Comparison of ENCODE assay signal across 8 cellular contexts in the genomic region with DNA sequence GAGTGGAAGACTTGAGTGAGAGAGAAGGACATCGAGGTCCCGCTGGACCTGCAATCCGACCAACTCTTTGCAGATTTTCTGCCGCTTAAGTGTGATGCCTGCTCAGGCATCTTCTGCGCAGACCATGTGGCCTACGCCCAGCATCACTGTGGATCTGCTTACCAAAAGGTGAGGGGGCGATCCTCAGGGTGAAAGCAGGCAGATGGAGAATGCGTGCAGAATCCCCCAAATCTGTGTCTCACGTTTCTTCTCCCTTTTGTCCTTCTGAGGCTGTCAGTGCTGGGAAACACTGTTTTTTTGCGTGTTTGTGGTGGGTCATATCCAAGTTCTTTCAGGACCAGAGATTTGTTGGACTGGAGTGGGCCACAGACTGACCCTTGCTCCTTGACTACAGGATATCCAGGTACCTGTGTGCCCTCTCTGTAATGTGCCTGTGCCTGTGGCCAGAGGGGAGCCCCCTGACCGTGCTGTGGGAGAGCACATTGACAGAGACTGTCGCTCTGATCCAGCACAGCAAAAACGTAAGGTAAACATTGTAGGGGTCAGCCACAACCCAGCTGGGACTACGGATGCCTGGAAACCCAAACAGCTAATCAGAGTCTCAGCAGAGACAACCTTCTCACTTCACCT. TPM values are rescaled to one million over a fixed set of nuclear protein-coding genes. Genes with fewer than 3 reads are reported as not detected.
DNase-seq lines count a peak whose midpoint lies in the region; ATAC-seq and TF ChIP-seq lines count a peak whose summit lies in the region.

No MANE protein-coding gene starts in this region.

- H3K4me3 ChIP-seq in GM23248 = peak overlapping the region; percentile 78
- H3K4me3 ChIP-seq in right cardiac atrium (ENCODE audit: low read length) = peak overlapping the region; percentile 59
- peak overlapping the region; percentile 74 to 94 (median 80) for H3K4me3 ChIP-seq in skeletal muscle tissue (ENCODE audit: low read length in 3 of 3)

- H3K36me3 ChIP-seq in GM23248 (ENCODE audit: low read depth) (no peaks in the 10 kb centered on the region), skeletal muscle tissue (ENCODE audit: control insufficient read depth in 3 of 3, insufficient read depth in 3 of 3, low read length in 3 of 3) (peaks cover 36 to 39% (median 38%) of the 10 kb centered on the region in 3 donors)

- H3K4me1 Mint-ChIP-seq in activated CD8-positive, alpha-beta T cell treated with anti-CD3 and anti-CD28 coated beads for 36 hours (ENCODE audit: low read depth) = peaks cover 44% of the 10 kb centered on the region

- peak overlapping the region; percentile 69 for H3K27ac ChIP-seq in GM23248
- H3K27ac ChIP-seq in right cardiac atrium (ENCODE audit: low read length) = peak overlapping the region; percentile 82
- peak overlapping the region; percentile 78 for H3K27ac ChIP-seq in skeletal muscle tissue (ENCODE audit: low read depth, low read length)

- in situ Hi-C loops in GM23248 (cut with MboI) = no loop called here

- intact Hi-C loops in activated CD8-positive, alpha-beta T cell treated with anti-CD3 and anti-CD28 coated beads for 36 hours (cut with micrococcal nuclease) = loop anchor here (5.0 kb wide), 1 partner anchor 35 kb away; a partner anchor contains a TSS
- intact Hi-C loops in right cardiac atrium (cut with DNase I) = loop anchor here in 1 of 4 donors (5.0 kb wide), 1 partner anchor 35 kb away; a partner anchor contains a TSS

- no peaks in the 10 kb centered on the region for H3K9me2 ChIP-seq in GM23248 (ENCODE audit: insufficient read depth)

- H3K4me2 ChIP-seq in GM23248 (ENCODE audit: unreplicated experiment) = peak overlapping the region; percentile 93

- peaks cover 7% of the 10 kb centered on the region for H3K9me3 Mint-ChIP-seq in activated CD8-positive, alpha-beta T cell treated with anti-CD3 and anti-CD28 coated beads for 36 hours

- H3K27me3 ChIP-seq in GM23248 (replicated peaks; ENCODE audit: insufficient read depth) (no peaks in the 10 kb centered on the region), right cardiac atrium (ENCODE audit: control insufficient read depth, insufficient read depth) (no peaks in the 10 kb centered on the region), skeletal muscle tissue (ENCODE audit: control insufficient read depth in 3 of 3, insufficient read depth in 3 of 3, low read length in 3 of 3) (no peaks in the 10 kb centered on the region)

- POLR2A ChIA-PET in activated CD8-positive, alpha-beta T cell treated with anti-CD3 and anti-CD28 coated beads for 36 hours (lab: Charles Lee) = interaction anchor here (0.6 to 4.1 kb wide), 6 partner anchors 12 to 48 kb away, joined by 3 to 31 read pairs (median 14); a partner anchor contains a TSS
- POLR2A ChIA-PET in GM10248 (lab: Yijun Ruan, JAX) = interaction anchor here (1.0 to 3.1 kb wide), 2 partner anchors 9 to 47 kb away, joined by 3 to 16 read pairs; a partner anchor contains a TSS

- H2AFZ ChIP-seq in GM23248 = peak overlapping the region; percentile 88

- H4K20me1 ChIP-seq in GM23248 (ENCODE audit: insufficient read depth) = no peaks in the 10 kb centered on the region

- ATAC-seq in activated CD8-positive, alpha-beta T cell treated with anti-CD3 and anti-CD28 coated beads for 36 hours = no peak
- no peak for ATAC-seq in right cardiac atrium
- no peak for ATAC-seq in GM21786 (IDR thresholded peaks at IDR 0.05; ENCODE audit: unreplicated experiment)

- H3K36me3 Mint-ChIP-seq in activated CD8-positive, alpha-beta T cell treated with anti-CD3 and anti-CD28 coated beads for 36 hours (ENCODE audit: low read depth) = peaks cover 31% of the 10 kb centered on the region

- H3K27me3 Mint-ChIP-seq in activated CD8-positive, alpha-beta T cell treated with anti-CD3 and anti-CD28 coated beads for 36 hours = no peaks in the 10 kb centered on the region

- H3K9me3 ChIP-seq in GM23248 (ENCODE audit: low read depth) (no peaks in the 10 kb centered on the region), right cardiac atrium (ENCODE audit: control insufficient read depth, low read length) (no peaks in the 10 kb centered on the region), skeletal muscle tissue (ENCODE audit: control insufficient read depth in 3 of 3, low read length in 3 of 3) (no peaks in the 10 kb centered on the region)

- H3K9ac ChIP-seq in GM23248 (peak overlapping the region; percentile 77), skeletal muscle tissue (ENCODE audit: low read depth in 1 of 3, low read length in 3 of 3) (peak overlapping the region; percentile 13 to 71 (median 63))

- H3F3A ChIP-seq in GM23248 (ENCODE audit: insufficient read depth) = peaks cover 17% of the 10 kb centered on the region

- H3K27ac Mint-ChIP-seq in activated CD8-positive, alpha-beta T cell treated with anti-CD3 and anti-CD28 coated beads for 36 hours = peak overlapping the region; percentile 80

- no peak for DNase-seq in GM23248
- no peak for DNase-seq in activated CD8-positive, alpha-beta T cell treated with anti-CD3 and anti-CD28 coated beads for 36 hours
- DNase-seq in right cardiac atrium = no peak
- DNase-seq in activated effector memory CD4-positive, alpha-beta T cell treated with anti-CD3 and anti-CD28 coated beads, Interleukin-2, amount 50 U/mL, for 16 hours = no peak
- DNase-seq in midbrain (lab: John Stamatoyannopoulos, UW) = no peak
- DNase-seq in GM10248 (ENCODE audit: extremely low spot score) = no peak

- 11 to 14% methylated on average over 14 of the region's 14 CpGs for WGBS in GM23248 (ENCODE audit: low coverage in 1 of 2, low lambda C conversion rate in 2 of 2, missing lambda C conversion rate in 2 of 2), 2 experiments
- 18% methylated on average over 14 of the region's 14 CpGs for WGBS in right cardiac atrium

- H3K4me1 ChIP-seq in GM23248 (ENCODE audit: insufficient read depth) (peaks cover 11% of the 10 kb centered on the region; the same call in 1 of the 2 replicates), right cardiac atrium (ENCODE audit: control insufficient read depth, insufficient read depth, low read length) (peaks cover 10% of the 10 kb centered on the region), skeletal muscle tissue (ENCODE audit: control insufficient read depth in 3 of 3, insufficient read depth in 3 of 3, low read length in 3 of 3) (peaks cover 17 to 20% (median 18%) of the 10 kb centered on the region in 3 donors)

- peak overlapping the region; percentile 90 for H3K4me3 Mint-ChIP-seq in activated CD8-positive, alpha-beta T cell treated with anti-CD3 and anti-CD28 coated beads for 36 hours

- H3K79me2 ChIP-seq in GM23248 (ENCODE audit: insufficient read depth) = 0 out of 2 replicates have a peak, but pooled peaks cover 3% of the 10 kb centered on the region

- TF ChIP-seq CTCF in activated CD8-positive, alpha-beta T cell treated with anti-CD3 and anti-CD28 coated beads for 36 hours (IDR thresholded peaks at IDR 0.05) = no peak
- TF ChIP-seq CTCF in GM10248 (IDR thresholded peaks at IDR 0.05; ENCODE audit: control extremely low read depth, extremely low read depth, low read depth, missing control alignments) = no peak

- CTCF ChIA-PET in activated CD8-positive, alpha-beta T cell treated with anti-CD3 and anti-CD28 coated beads for 36 hours (lab: Charles Lee) = interaction anchor here (0.7 to 6.7 kb wide), 11 partner anchors 23 to 88 kb away, joined by 3 to 49 read pairs (median 5); a partner anchor contains a TSS
- CTCF ChIA-PET in GM10248 (lab: Yijun Ruan, JAX) = interaction anchor here (1.2 to 2.4 kb wide), 6 partner anchors 13 to 149 kb away, joined by 4 to 10 read pairs (median 6); a partner anchor contains a TSS

RNA-seq across cellular contexts. Expression of a gene that starts 0.8 kb away (rescaled TPM):
- total RNA-seq in GM23248 (2014; rRNA removed; shearing (Covaris generic)) = 39.3 and 42.4 TPM in 2 replicates
- 36.0 and 38.9 TPM in 2 replicates for polyA plus RNA-seq in GM23248 (2016; fragmentation: Nextera tagmentation; extraction: Ambion mirVana)
- 10 to 100 TPM; 31.3 to 33.3 TPM for total RNA-seq in activated CD8-positive, alpha-beta T cell treated with anti-CD3 and anti-CD28 coated beads for 36 hours
- total RNA-seq in right cardiac atrium = 10 to 100 TPM; 21.8 to 28.9 (median 22.8) TPM
- polyA plus RNA-seq in right cardiac atrium = 23.9 TPM
- total RNA-seq in skeletal muscle tissue = 11.5 TPM

RNA-seq across cellular contexts. Expression of a gene that starts 11.4 kb away (rescaled TPM):
- 25.3 and 35.7 TPM in 2 replicates for total RNA-seq in GM23248 (2014; rRNA removed; shearing (Covaris generic))
- 21.8 TPM in 2 replicates for polyA plus RNA-seq in GM23248 (2016; fragmentation: Nextera tagmentation; extraction: Ambion mirVana)
- total RNA-seq in activated CD8-positive, alpha-beta T cell treated with anti-CD3 and anti-CD28 coated beads for 36 hours = 10 to 100 TPM; 32.3 to 35.7 TPM
- 10 to 100 TPM; 19.4 to 30.5 (median 23.5) TPM for total RNA-seq in right cardiac atrium
- 23.4 TPM for polyA plus RNA-seq in right cardiac atrium
- total RNA-seq in skeletal muscle tissue = 25.6 TPM

RNA-seq across cellular contexts. Expression of a gene that starts 22.1 kb away (rescaled TPM):
- 84.4 and 97.3 TPM in 2 replicates for total RNA-seq in GM23248 (2014; rRNA removed; shearing (Covaris generic))
- polyA plus RNA-seq in GM23248 (2016; fragmentation: Nextera tagmentation; extraction: Ambion mirVana) = 68.5 and 72.6 TPM in 2 replicates
- total RNA-seq in activated CD8-positive, alpha-beta T cell treated with anti-CD3 and anti-CD28 coated beads for 36 hours = 10 to 100 TPM; 54.8 to 58.7 TPM
- 10 to 100 TPM; 69.2 to 78.5 (median 77.3) TPM for total RNA-seq in right cardiac atrium
- 43.1 TPM for polyA plus RNA-seq in right cardiac atrium
- total RNA-seq in skeletal muscle tissue = 16.7 TPM

RNA-seq across cellular contexts. Expression of a gene that starts 22.2 kb away (rescaled TPM):
- total RNA-seq in GM23248 (2014; rRNA removed; shearing (Covaris generic)) = 27.8 and 32.6 TPM in 2 replicates
- polyA plus RNA-seq in GM23248 (2016; fragmentation: Nextera tagmentation; extraction: Ambion mirVana) (26.8 and 31.5 TPM in 2 replicates), right cardiac atrium (20.1 TPM)
- total RNA-seq in activated CD8-positive, alpha-beta T cell treated with anti-CD3 and anti-CD28 coated beads for 36 hours = 100 to 1,000 TPM; 216 to 217 TPM
- total RNA-seq in right cardiac atrium (10 to 100 TPM; 14.9 to 32.0 (median 27.2) TPM), skeletal muscle tissue (27.7 TPM)

RNA-seq across cellular contexts. Expression of a gene that starts 29.3 kb away (rescaled TPM):
- total RNA-seq in GM23248 (2014; rRNA removed; shearing (Covaris generic)) = 98.9 and 120 TPM in 2 replicates
- 20.7 and 21.5 TPM in 2 replicates for polyA plus RNA-seq in GM23248 (2016; fragmentation: Nextera tagmentation; extraction: Ambion mirVana)
- total RNA-seq in activated CD8-positive, alpha-beta T cell treated with anti-CD3 and anti-CD28 coated beads for 36 hours = 10 to 100 TPM; 63.8 to 67.8 TPM
- 10 to 100 TPM; 35.2 to 47.3 (median 40.2) TPM for total RNA-seq in right cardiac atrium
- polyA plus RNA-seq in right cardiac atrium = 22.0 TPM
- total RNA-seq in skeletal muscle tissue = 35.5 TPM
